21 cellular contexts compared by ENCODE assay signal in the genomic region with DNA sequence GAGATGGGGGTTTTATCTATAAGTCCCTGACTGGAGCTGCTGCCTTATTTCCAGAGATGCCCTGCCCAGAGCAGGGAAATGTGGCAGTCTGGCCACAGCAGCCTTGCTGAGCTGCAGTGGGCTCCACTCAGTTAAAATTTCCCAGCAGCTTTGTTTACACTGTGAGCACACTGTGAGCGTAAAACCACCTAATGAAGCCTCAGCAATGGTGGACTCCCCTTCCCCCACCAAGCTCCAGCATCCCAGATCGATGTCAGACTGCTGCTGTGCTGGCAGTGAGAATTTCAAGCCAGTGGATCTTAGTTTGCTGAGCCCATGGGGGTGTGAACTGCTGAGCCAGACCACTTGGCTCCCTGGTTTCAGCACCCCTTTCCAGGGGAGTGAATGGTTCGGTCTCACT.
"Had no signal": no experiment of that assay in that cellular context is flagged by ENCODE, and none has a peak within 500 bp of the region (broad histone marks: within the 10 kb centered on the region; RNA-seq: fewer than 3 reads in every experiment).

No MANE protein-coding gene starts in this region.

- H3K9me3 ChIP-seq: body of pancreas, esophagus squamous epithelium, gastrocnemius medialis, prostate gland, spleen, thoracic aorta, upper lobe of left lung had no signal

- H3K36me3 ChIP-seq: cardiac muscle cell, esophagus squamous epithelium, gastrocnemius medialis, prostate gland, spleen, thoracic aorta, upper lobe of left lung had no signal

- H3K27me3 ChIP-seq: body of pancreas, cardiac muscle cell, upper lobe of left lung had no signal

- H3K4me1 ChIP-seq: gastrocnemius medialis, spleen, upper lobe of left lung had no signal

- ATAC-seq: body of pancreas; gastrocnemius medialis; left ventricle myocardium superior; naive thymus-derived CD8-positive, alpha-beta T cell; WTC11 had no signal

- DNase-seq: activated gamma-delta T cell treated with Interleukin-2 at 50 U/mL for 16 hours; activated T-cell treated with anti-CD3 and anti-CD28 coated beads, Interleukin-2, amount 50 U/mL, for 1 hour; anterior cingulate cortex; body of pancreas; cortex of kidney; endodermal cell; esophagus squamous epithelium; gastrocnemius medialis; head of caudate nucleus; hypothalamus; left ventricle myocardium superior; mammary epithelial cell; naive thymus-derived CD8-positive, alpha-beta T cell; spleen; stimulated activated CD4-positive, alpha-beta T cell treated with anti-CD3 and anti-CD28 coated beads, Interleukin-4, amount 100 ng/mL, for 1 hour; stimulated activated naive CD4-positive, alpha-beta T cell; upper lobe of left lung had no signal

- H3K27ac ChIP-seq: body of pancreas, cardiac muscle cell, esophagus squamous epithelium, gastrocnemius medialis, prostate gland, spleen, thoracic aorta, upper lobe of left lung had no signal

- H3K4me3 ChIP-seq: body of pancreas, cardiac muscle cell, esophagus squamous epithelium, gastrocnemius medialis, prostate gland, spleen, thoracic aorta, upper lobe of left lung had no signal
